8 cellular contexts compared by ENCODE assay signal in genomic region chr3:8658326-8659212, GRCh38. TPM values are rescaled to one million over a fixed set of nuclear protein-coding genes. Genes with fewer than 3 reads are reported as not detected.
DNase-seq lines count a peak whose midpoint lies in the region; ATAC-seq and TF ChIP-seq lines count a peak whose summit lies in the region.

No MANE protein-coding gene starts in this region.

- intact Hi-C loops in CD14-positive monocyte (cut with micrococcal nuclease) = no loop called here

- no peak overlapping the region for H2AFZ ChIP-seq in KMS-11 (ENCODE audit: low read depth)

- H3K4me1 Mint-ChIP-seq in memory B cell (peaks cover 3% of the 10 kb centered on the region), CD14-positive monocyte (peaks cover 6% of the 10 kb centered on the region)

- H3K4me3 Mint-ChIP-seq in memory B cell = no peak overlapping the region
- H3K4me3 Mint-ChIP-seq in CD14-positive monocyte = no peak overlapping the region

- no peaks in the 10 kb centered on the region for H3K36me3 ChIP-seq in KMS-11 (ENCODE audit: insufficient read depth)

- H3K27ac Mint-ChIP-seq in memory B cell = no peak overlapping the region
- H3K27ac Mint-ChIP-seq in CD14-positive monocyte = peak overlapping the region in 1 of 7 donors; percentile 38

- in situ Hi-C loops in GM13976 (cut with MboI; ENCODE audit: low sequenced_read_pairs, unreplicated experiment) = no loop called here

- TF ChIP-seq CTCF in GM13976 (IDR thresholded peaks at IDR 0.05; ENCODE audit: borderline replicate concordance, control extremely low read depth, extremely low read depth, insufficient read depth, missing control alignments) = no peak
- TF ChIP-seq CTCF in KMS-11 (conservative IDR thresholded peaks at IDR 0.05; ENCODE audit: low read depth, low read length) = no peak
- no peak for TF ChIP-seq CTCF in CD14-positive monocyte (IDR thresholded peaks at IDR 0.05)

- peaks cover 3% of the 10 kb centered on the region for H3K36me3 Mint-ChIP-seq in memory B cell
- H3K36me3 Mint-ChIP-seq in CD14-positive monocyte = no peaks in the 10 kb centered on the region

- H4K20me1 ChIP-seq in KMS-11 (ENCODE audit: insufficient read depth) = no peaks in the 10 kb centered on the region

- H3K27me3 Mint-ChIP-seq in memory B cell (peaks cover 19% of the 10 kb centered on the region), CD14-positive monocyte (ENCODE audit: low read depth in 3 of 3) (peaks cover 1 to 3% (median 3%) of the 10 kb centered on the region in 3 donors)

- DNase-seq in GM13976 (ENCODE audit: low spot score) = peak; percentile 66
- DNase-seq in astrocyte of the hippocampus (ENCODE audit: low read depth, low spot score) = peak; percentile 96
- DNase-seq in memory B cell (ENCODE audit: low spot score in 2 of 2) = peak in 1 of 2 donors; percentile 5
- DNase-seq in CD14-positive monocyte (ENCODE audit: low spot score) = no peak
- no peak for DNase-seq in CD1c-positive myeloid dendritic cell (ENCODE audit: extremely low spot score)
- DNase-seq in SW 1271 (lab: John Stamatoyannopoulos, UW) = no peak

- H3K27me3 ChIP-seq in KMS-11 (ENCODE audit: insufficient read depth, low read depth) = no peaks in the 10 kb centered on the region

- peaks cover 72% of the 10 kb centered on the region for H3K4me1 ChIP-seq in KMS-11 (ENCODE audit: low read depth, poor library complexity, severe bottlenecking)

- H3K9ac ChIP-seq in KMS-11 = peak overlapping the region; percentile 68

- ATAC-seq in GM21737 (IDR thresholded peaks at IDR 0.05; ENCODE audit: unreplicated experiment) = peak; percentile 92
- peak; percentile 73 for ATAC-seq in memory B cell (ENCODE audit: low read depth)

- H3K9me3 Mint-ChIP-seq in memory B cell (peaks cover 7% of the 10 kb centered on the region), CD14-positive monocyte (peaks cover 0 to 2% (median 0%) of the 10 kb centered on the region in 7 donors)

- no peak overlapping the region for H3K4me3 ChIP-seq in KMS-11 (IDR thresholded peaks at IDR 0.05; ENCODE audit: insufficient read depth, low read depth, low read length)

- peak overlapping the region; percentile 97 for H3K27ac ChIP-seq in KMS-11

- peak overlapping the region; percentile 92 for H3K4me2 ChIP-seq in KMS-11

- no peaks in the 10 kb centered on the region for H3K79me2 ChIP-seq in KMS-11 (ENCODE audit: insufficient read depth, low read depth)

RNA-seq across cellular contexts. Expression of gene SSUH2, which starts 14.0 kb away (rescaled TPM):
- not detected for polyA plus RNA-seq in CD14-positive monocyte

Comparison
In these comparisons a context has a peak if more than half of its experiments do, and no peak if none do; other contexts are left out.
1. DNase-seq: peak in GM13976 (single experiment) and astrocyte of the hippocampus (single experiment); none in CD14-positive monocyte (single experiment), CD1c-positive myeloid dendritic cell (single experiment) and SW 1271 (0 of 2).